16 cellular contexts compared by ENCODE assay signal in the genomic region with DNA sequence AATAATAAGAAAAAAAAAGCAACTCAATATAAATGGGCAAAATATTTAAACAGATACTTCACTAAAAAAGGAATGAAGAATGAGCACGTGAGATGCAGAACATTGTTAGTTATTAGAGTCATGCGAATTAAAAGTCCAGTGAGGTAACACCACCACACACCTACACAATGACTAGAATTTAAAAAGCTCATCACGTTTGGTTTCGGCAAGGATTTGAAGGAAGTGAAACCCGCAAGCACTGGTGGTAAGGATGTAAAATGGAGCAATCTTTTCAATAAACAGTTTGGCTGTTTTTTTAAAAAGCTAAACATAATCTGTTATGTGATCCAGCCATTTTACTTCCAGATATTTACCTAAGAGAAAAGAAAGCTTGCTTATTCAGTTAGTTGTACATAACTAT.
"Had no signal": no experiment of that assay in that cellular context is flagged by ENCODE, and none has a peak within 500 bp of the region (broad histone marks: within the 10 kb centered on the region; RNA-seq: fewer than 3 reads in every experiment).

No MANE protein-coding gene starts in this region.

- H3K36me3 Mint-ChIP-seq: activated naive CD4-positive, alpha-beta T cell treated with anti-CD3 and anti-CD28 coated beads, Interleukin-2, amount 10 ng/mL, durations not matched to agents 7 days and 5 days; naive thymus-derived CD8-positive, alpha-beta T cell had no signal

- H3K27ac Mint-ChIP-seq: activated CD4-positive, alpha-beta T cell treated with anti-CD3 and anti-CD28 coated beads, Interleukin-2, amount 10 ng/mL, durations not matched to agents 7 days and 5 days; activated naive CD4-positive, alpha-beta T cell treated with anti-CD3 and anti-CD28 coated beads, Interleukin-2, amount 10 ng/mL, durations not matched to agents 7 days and 5 days; activated T-helper 2 cell treated with anti-CD3 and anti-CD28 coated beads, Interferon-gamma antibody, Interleukin-2, Interleukin-4, amounts not matched to agents 10 μg/mL and 5 μg/mL and 100 μg/mL, durations not matched to agents 14 hours and 24 hours and 36 hours; naive thymus-derived CD8-positive, alpha-beta T cell had no signal

- ATAC-seq: foreskin keratinocyte; left colon; mucosa of descending colon; naive thymus-derived CD8-positive, alpha-beta T cell had no signal

- H3K9me3 Mint-ChIP-seq: activated CD4-positive, alpha-beta T cell treated with anti-CD3 and anti-CD28 coated beads, Interleukin-2, amount 10 ng/mL, durations not matched to agents 7 days and 5 days; activated naive CD4-positive, alpha-beta T cell treated with anti-CD3 and anti-CD28 coated beads, Interleukin-2, amount 10 ng/mL, durations not matched to agents 7 days and 5 days; activated T-helper 2 cell treated with anti-CD3 and anti-CD28 coated beads, Interferon-gamma antibody, Interleukin-2, Interleukin-4, amounts not matched to agents 10 μg/mL and 5 μg/mL and 100 μg/mL, durations not matched to agents 14 hours and 24 hours and 36 hours had no signal

- H3K27me3 ChIP-seq: foreskin keratinocyte, right atrium auricular region, thyroid gland had no signal

- H3K4me1 Mint-ChIP-seq: activated CD4-positive, alpha-beta T cell treated with anti-CD3 and anti-CD28 coated beads, Interleukin-2, amount 10 ng/mL, durations not matched to agents 7 days and 5 days; activated naive CD4-positive, alpha-beta T cell treated with anti-CD3 and anti-CD28 coated beads, Interleukin-2, amount 10 ng/mL, durations not matched to agents 7 days and 5 days; naive thymus-derived CD8-positive, alpha-beta T cell had no signal

- H3K4me3 ChIP-seq: mucosa of descending colon, right atrium auricular region, skin epidermis, thyroid gland had no signal

- DNase-seq: activated CD4-positive, alpha-beta T cell treated with anti-CD3 and anti-CD28 coated beads, Interleukin-2, amount 10 ng/mL, durations not matched to agents 7 days and 5 days; activated CD4-positive, CD25-positive, alpha-beta regulatory T cell; activated CD8-positive, alpha-beta memory T cell treated with anti-CD3 and anti-CD28 coated beads for 24 hours; activated naive CD4-positive, alpha-beta T cell treated with anti-CD3 and anti-CD28 coated beads, Interleukin-2, amount 10 ng/mL, durations not matched to agents 7 days and 5 days; foreskin keratinocyte; head of caudate nucleus; left colon; mucosa of descending colon; naive thymus-derived CD8-positive, alpha-beta T cell; nucleus accumbens; thyroid gland had no signal

- H3K9me3 ChIP-seq: right atrium auricular region, thyroid gland had no signal

- FAIRE-seq: endothelial cell of umbilical vein, urothelium cell line had no signal

- H3K36me3 ChIP-seq: right atrium auricular region, thyroid gland had no signal

- H3K4me3 Mint-ChIP-seq: activated CD4-positive, alpha-beta T cell treated with anti-CD3 and anti-CD28 coated beads, Interleukin-2, amount 10 ng/mL, durations not matched to agents 7 days and 5 days; activated naive CD4-positive, alpha-beta T cell treated with anti-CD3 and anti-CD28 coated beads, Interleukin-2, amount 10 ng/mL, durations not matched to agents 7 days and 5 days; naive thymus-derived CD8-positive, alpha-beta T cell had no signal

- H3K27ac ChIP-seq: foreskin keratinocyte, right atrium auricular region, skin epidermis, thyroid gland had no signal

- H3K4me1 ChIP-seq: right atrium auricular region, thyroid gland had no signal

- H3K27me3 Mint-ChIP-seq: activated CD4-positive, alpha-beta T cell treated with anti-CD3 and anti-CD28 coated beads, Interleukin-2, amount 10 ng/mL, durations not matched to agents 7 days and 5 days; activated naive CD4-positive, alpha-beta T cell treated with anti-CD3 and anti-CD28 coated beads, Interleukin-2, amount 10 ng/mL, durations not matched to agents 7 days and 5 days; naive thymus-derived CD8-positive, alpha-beta T cell had no signal
